Comparison of ENCODE assay signal across 11 cellular contexts in the genomic region with DNA sequence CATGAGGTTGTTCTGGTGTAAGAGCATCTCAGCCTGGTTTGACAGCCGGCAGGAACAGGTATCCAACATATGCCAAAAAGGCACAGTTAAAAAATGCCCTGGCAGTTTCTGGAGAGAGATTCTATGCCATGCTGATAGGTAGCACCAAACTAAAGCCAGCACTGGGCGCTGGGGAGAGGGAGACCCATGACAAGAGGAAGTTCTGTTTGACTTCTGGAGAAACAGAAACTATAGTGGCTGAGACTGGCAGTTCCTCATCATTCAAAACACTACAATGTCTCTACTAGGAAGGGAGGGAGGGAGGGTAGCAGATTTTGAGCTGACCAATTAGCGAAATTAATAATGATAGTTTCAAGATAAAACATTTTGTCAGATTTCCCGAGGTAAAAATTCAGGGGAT.
DNase-seq lines count a peak whose midpoint lies in the region; ATAC-seq and TF ChIP-seq lines count a peak whose summit lies in the region.
"Had no signal": no experiment of that assay in that cellular context is flagged by ENCODE, and none has a peak within 500 bp of the region (broad histone marks: within the 10 kb centered on the region; RNA-seq: fewer than 3 reads in every experiment).

No MANE protein-coding gene starts in this region.

- peak overlapping the region in 2 of 6 donors; percentile 37 to 77 for H3K27ac Mint-ChIP-seq in naive B cell
- H3K27ac Mint-ChIP-seq: T-cell had no signal

- H3K4me1 Mint-ChIP-seq in naive B cell, result peaks cover 0 to 9% (median 3%) of the 10 kb centered on the region in 3 donors

- intact Hi-C loops in posterior vena cava (cut with DNase I), result no loop called here
- intact Hi-C loops in testis (cut with DNase I; ENCODE audit: low total_unique reads), result no loop called here

- H3K4me1 ChIP-seq in testis, result no peaks in the 10 kb centered on the region

- H3K36me3 ChIP-seq in testis (ENCODE audit: low read depth, missing control alignments), result no peaks in the 10 kb centered on the region

- H3K27me3 ChIP-seq in testis, result no peaks in the 10 kb centered on the region

- ATAC-seq in GM21786 (IDR thresholded peaks at IDR 0.05; ENCODE audit: unreplicated experiment) (peak; percentile 99), HG03469 (IDR thresholded peaks at IDR 0.05; ENCODE audit: unreplicated experiment) (peak; percentile 99), naive B cell (ENCODE audit: low read depth in 2 of 2) (peak; percentile 82 to 89)
- ATAC-seq: T-cell had no signal

- no peaks in the 10 kb centered on the region for H3K9me3 ChIP-seq in testis

- 81 to 84% methylated on average over 4 of the region's 4 CpGs for WGBS in testis, 2 donors

- H3K36me3 Mint-ChIP-seq in naive B cell, result peaks cover 5 to 13% of the 10 kb centered on the region in 2 donors

- H3K4me3 ChIP-seq in testis, result no peak overlapping the region

- peak overlapping the region in 1 of 8 donors; percentile 1 for H3K4me3 Mint-ChIP-seq in naive B cell
- H3K4me3 Mint-ChIP-seq: T-cell had no signal

- no peak for TF ChIP-seq POLR2A in testis (IDR thresholded peaks at IDR 0.05)

- TF ChIP-seq CTCF in testis (IDR thresholded peaks at IDR 0.05), result no peak

- H3K27me3 Mint-ChIP-seq in naive B cell, result no peaks in the 10 kb centered on the region
- H3K27me3 Mint-ChIP-seq: T-cell had no signal

- H3K9me3 Mint-ChIP-seq in naive B cell, result peaks cover 3 to 18% (median 7%) of the 10 kb centered on the region in 7 donors

- DNase-seq in SIG-M5 treated with dmso at 0.1 percent for 504 hours (lab: John Stamatoyannopoulos, UW; ENCODE audit: unreplicated experiment) (peak; percentile 30), SIG-M5 (lab: John Stamatoyannopoulos, UW) (no peak), naive B cell (no peak), posterior vena cava (ENCODE audit: low spot score) (no peak), testis (no peak), midbrain (lab: John Stamatoyannopoulos, UW) (no peak)
- DNase-seq: activated naive CD4-positive, alpha-beta T cell treated with anti-CD3 and anti-CD28 coated beads, Interleukin-2, amount 50 U/mL, for 16 hours had no signal

- no peak overlapping the region for H3K27ac ChIP-seq in testis
- H3K27ac ChIP-seq: 22Rv1 had no signal
